8 cellular contexts compared by ENCODE assay signal in genomic region chr17:67246398-67246647, GRCh38. TPM values are rescaled to one million over a fixed set of nuclear protein-coding genes. Genes with fewer than 3 reads are reported as not detected.
A peak's percentile ranks its signal among the peaks of the same experiment; 100 is the strongest.
DNase-seq lines count a peak whose midpoint lies in the region; TF ChIP-seq lines count a peak whose summit lies in the region.

No MANE protein-coding gene starts in this region.

- no peak overlapping the region; the same call in 1 of the 2 replicates for H3K27ac ChIP-seq in SJCRH30
- H3K27ac ChIP-seq in esophagus muscularis mucosa (replicated peaks in 1 of 4) = peak overlapping the region in 2 of 4 donors; percentile 85 to 90

- H3K27me3 Mint-ChIP-seq in progenitor cell of endocrine pancreas = no peaks in the 10 kb centered on the region

- peak overlapping the region; percentile 94 for H3K27ac Mint-ChIP-seq in progenitor cell of endocrine pancreas

- H3K36me3 ChIP-seq in GM06990 (ENCODE audit: control insufficient read depth, insufficient read depth, low read length) = no peaks in the 10 kb centered on the region; the same call in 1 of the 2 replicates
- H3K36me3 ChIP-seq in SJCRH30 = peaks cover 3% of the 10 kb centered on the region; the same call in 1 of the 2 replicates
- peaks cover 0 to 8% (median 0%) of the 10 kb centered on the region in 4 donors for H3K36me3 ChIP-seq in esophagus muscularis mucosa

- WGBS in esophagus muscularis mucosa = 51% methylated on average over 8 of the region's 8 CpGs

- H3K4me3 Mint-ChIP-seq in progenitor cell of endocrine pancreas (ENCODE audit: low read depth) = peak overlapping the region; percentile 80

- no peaks in the 10 kb centered on the region; the same call in 1 of the 2 replicates for H3K4me1 ChIP-seq in SJCRH30
- H3K4me1 ChIP-seq in esophagus muscularis mucosa = peaks cover 28 to 43% (median 40%) of the 10 kb centered on the region in 4 donors

- TF ChIP-seq CTCF in GM06990 (IDR thresholded peaks at IDR 0.05; ENCODE audit: insufficient read depth, low read length, poor library complexity, severe bottlenecking) = no peak
- TF ChIP-seq CTCF in esophagus muscularis mucosa (IDR thresholded peaks at IDR 0.05) = no peak
- TF ChIP-seq CTCF in progenitor cell of endocrine pancreas (IDR thresholded peaks at IDR 0.05; ENCODE audit: unreplicated experiment) = no peak

- DNase-seq in GM06990 (ENCODE audit: extremely low read depth, insufficient read length) (no peak), SJCRH30 (peak in 1 of 2 experiments; percentile 49), esophagus muscularis mucosa (ENCODE audit: extremely low spot score) (no peak), progenitor cell of endocrine pancreas (ENCODE audit: low spot score, unreplicated experiment) (no peak), DMS114 treated with DMSO at 0.1 percent for 48 hours (lab: John Stamatoyannopoulos, UW; ENCODE audit: unreplicated experiment) (no peak), hepatic stellate cell (ENCODE audit: low spot score) (no peak), NCI-H2081 treated with DMSO at 0.1 percent for 48 hours (lab: John Stamatoyannopoulos, UW) (no peak)
- DNase-seq in effector CD8-positive, alpha-beta T cell (lab: John Stamatoyannopoulos, UW) = no peak

- TF ChIP-seq EP300 in esophagus muscularis mucosa (IDR thresholded peaks at IDR 0.05) = no peak

- TF ChIP-seq POLR2A in esophagus muscularis mucosa (IDR thresholded peaks at IDR 0.05; ENCODE audit: low read depth) = no peak

- H3K9me3 ChIP-seq in SJCRH30 (replicated peaks) (no peaks in the 10 kb centered on the region), esophagus muscularis mucosa (no peaks in the 10 kb centered on the region)

- H3K36me3 Mint-ChIP-seq in progenitor cell of endocrine pancreas (ENCODE audit: insufficient read depth) = no peaks in the 10 kb centered on the region

- peaks cover 28% of the 10 kb centered on the region for H3K4me1 Mint-ChIP-seq in progenitor cell of endocrine pancreas (ENCODE audit: low read depth)

- intact Hi-C loops in esophagus muscularis mucosa (cut with DNase I) = loop anchor here (10.0 kb wide), 1 partner anchor 118 kb away; the partner anchor contains the start of gene PSMD12

- H3K27me3 ChIP-seq in GM06990 (replicated peaks; ENCODE audit: control insufficient read depth, insufficient read depth, low read length) (no peaks in the 10 kb centered on the region), SJCRH30 (no peaks in the 10 kb centered on the region), esophagus muscularis mucosa (no peaks in the 10 kb centered on the region)

- H3K4me3 ChIP-seq in GM06990 (replicated peaks; ENCODE audit: low read depth, low read length) (peak overlapping the region; percentile 95), SJCRH30 (peak overlapping the region; percentile 99), esophagus muscularis mucosa (peak overlapping the region; percentile 85 to 99 (median 96))

- no peaks in the 10 kb centered on the region for H3K9me3 Mint-ChIP-seq in progenitor cell of endocrine pancreas (ENCODE audit: low read depth)

RNA-seq across cellular contexts. Expression of gene HELZ, which starts 1.3 kb away (rescaled TPM):
- total RNA-seq in SJCRH30 (2014; rRNA removed; shearing (Covaris generic)) = 33.2 and 42.3 TPM in 2 replicates
- total RNA-seq in esophagus muscularis mucosa (10 to 100 TPM; 35.0 to 62.3 (median 45.8) TPM), progenitor cell of endocrine pancreas (70.9 and 71.0 TPM in 2 replicates)
